Comparison of ENCODE assay signal across 1 cellular context in the genomic region with DNA sequence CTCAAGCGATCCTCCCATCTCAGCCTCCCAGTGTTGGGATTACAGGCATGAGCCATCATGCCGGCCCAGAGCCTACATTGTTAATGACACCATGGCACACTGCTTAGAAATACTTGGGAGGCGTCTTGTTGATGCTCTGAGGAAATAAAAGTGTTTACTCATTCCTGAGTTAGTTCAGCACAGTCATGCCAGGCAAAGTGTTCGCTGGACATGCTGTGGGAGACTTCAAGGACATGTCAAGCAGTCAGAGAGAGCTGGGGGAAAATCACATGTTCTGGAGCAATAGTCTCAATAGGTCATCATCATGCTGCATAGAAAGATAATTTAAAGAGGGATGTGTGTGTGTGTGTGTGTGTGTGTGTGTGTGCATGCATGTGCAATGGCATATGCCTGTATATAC.
A peak's percentile ranks its signal among the peaks of the same experiment; 100 is the strongest.
TF ChIP-seq lines count a peak whose summit lies in the region.

No MANE protein-coding gene starts in this region.

TF ChIP-seq in IMR-90, 13 proteins besides CTCF, POLR2A, EP300 and RAD21:
- TF ChIP-seq FOS (IDR thresholded peaks at IDR 0.05; ENCODE audit: low read depth, low read length) = no peak
- TF ChIP-seq NFE2L2 (IDR thresholded peaks at IDR 0.05; ENCODE audit: low read depth, low read length) = peak; percentile 34; the same call in 1 of the 2 replicates
- no peak for TF ChIP-seq BHLHE40 (IDR thresholded peaks at IDR 0.05; ENCODE audit: low read depth, low read length)
